16 cellular contexts compared by ENCODE assay signal in genomic region chrX:151402719-151403390, GRCh38. TPM values are rescaled to one million over a fixed set of nuclear protein-coding genes. Genes with fewer than 3 reads are reported as not detected.
DNase-seq lines count a peak whose midpoint lies in the region; ATAC-seq and TF ChIP-seq lines count a peak whose summit lies in the region.
"Had no signal": no experiment of that assay in that cellular context is flagged by ENCODE, and none has a peak within 500 bp of the region (broad histone marks: within the 10 kb centered on the region; RNA-seq: fewer than 3 reads in every experiment).

No MANE protein-coding gene starts in this region.

- DNase-seq in NCI-H2196 treated with DMSO at 0.1 percent for 48 hours (lab: John Stamatoyannopoulos, UW; ENCODE audit: unreplicated experiment) (peak; percentile 63), cerebellum (ENCODE audit: low spot score) (peak; percentile 34), trophoblast cell (no peak), endodermal cell (no peak), D341Med (ENCODE audit: low spot score) (no peak)
- DNase-seq: activated CD4-positive, alpha-beta T cell treated with anti-CD3 and anti-CD28 coated beads, Interleukin-2, amount 10 ng/mL, durations not matched to agents 24 days and 14 days; effector memory CD4-positive, alpha-beta T cell; kidney; naive thymus-derived CD4-positive, alpha-beta T cell; stimulated activated naive CD8-positive, alpha-beta T cell treated with anti-CD3 and anti-CD28 coated beads, Interleukin-15, Interleukin-2, amounts not matched to agents 100 U/mL and 50 U/mL, for 24 hours; T-helper 1 cell had no signal

- peaks cover 2% of the 10 kb centered on the region for H3K79me2 ChIP-seq in trophoblast cell (ENCODE audit: control insufficient read depth, insufficient read depth, low read length, poor library complexity)

- H2BK5ac ChIP-seq in trophoblast cell (ENCODE audit: low read depth, low read length, poor library complexity): no peak overlapping the region

- no peak overlapping the region for H3K14ac ChIP-seq in trophoblast cell (ENCODE audit: low read length)

- H3K27me3 Mint-ChIP-seq in endodermal cell (ENCODE audit: insufficient read depth): no peaks in the 10 kb centered on the region
- H3K27me3 Mint-ChIP-seq: activated CD4-positive, alpha-beta T cell treated with anti-CD3 and anti-CD28 coated beads, Interleukin-2, amount 10 ng/mL, durations not matched to agents 24 days and 14 days; naive thymus-derived CD4-positive, alpha-beta T cell had no signal

- H3K9ac ChIP-seq in trophoblast cell (ENCODE audit: low read length) (no peak overlapping the region), endodermal cell (ENCODE audit: extremely low read depth, low read length, poor library complexity, severe bottlenecking) (no peak overlapping the region)
- H3K9ac ChIP-seq: KMS-11 had no signal

- CTCF ChIA-PET in HEK293 (lab: Yijun Ruan, JAX): interaction anchor here (0.6 to 1.1 kb wide), 2 partner anchors 11 to 308 kb away, joined by 3 read pairs; no protein-coding TSS in a partner anchor

- no peak overlapping the region for H4K12ac ChIP-seq in trophoblast cell (ENCODE audit: low read depth, low read length)

- H3K4me1 Mint-ChIP-seq in endodermal cell: peaks cover 13% of the 10 kb centered on the region

- H2BK12ac ChIP-seq in trophoblast cell (ENCODE audit: low read length): no peak overlapping the region

- H3K9me3 ChIP-seq in HEK293 (ENCODE audit: control insufficient read depth, insufficient read depth, low read depth, low read length) (no peaks in the 10 kb centered on the region), trophoblast cell (ENCODE audit: insufficient read depth, low read depth, low read length) (no peaks in the 10 kb centered on the region), endodermal cell (ENCODE audit: control insufficient read depth, low read length) (no peaks in the 10 kb centered on the region)

- peak overlapping the region; percentile 3 for H3K4ac ChIP-seq in trophoblast cell (ENCODE audit: low read depth, low read length)

- H2AK5ac ChIP-seq in trophoblast cell (ENCODE audit: low read length): no peak overlapping the region

- H3K27me3 ChIP-seq in trophoblast cell (ENCODE audit: insufficient read depth, low read length) (no peaks in the 10 kb centered on the region), endodermal cell (ENCODE audit: control insufficient read depth, insufficient read depth, low read length, poor library complexity, severe bottlenecking) (no peaks in the 10 kb centered on the region)

- H3K27ac Mint-ChIP-seq in endodermal cell: no peak overlapping the region
- H3K27ac Mint-ChIP-seq: activated CD4-positive, alpha-beta T cell treated with anti-CD3 and anti-CD28 coated beads, Interleukin-2, amount 10 ng/mL, durations not matched to agents 24 days and 14 days; activated T-helper 2 cell treated with anti-CD3 and anti-CD28 coated beads, Interferon-gamma antibody, Interleukin-2, Interleukin-4, amounts not matched to agents 10 μg/mL and 5 μg/mL and 100 μg/mL, durations not matched to agents 14 hours and 24 hours and 36 hours had no signal

- H3K4me1 ChIP-seq in HEK293 (ENCODE audit: control insufficient read depth, insufficient read depth, low read length) (peaks cover 9% of the 10 kb centered on the region; the same call in 1 of the 2 replicates), trophoblast cell (ENCODE audit: control insufficient read depth in 1 of 2, insufficient read depth in 2 of 2, low read length in 2 of 2) (no peaks in the 10 kb centered on the region), endodermal cell (ENCODE audit: control insufficient read depth, insufficient read depth, low read length) (no peaks in the 10 kb centered on the region)

- ATAC-seq in HG03097 (IDR thresholded peaks at IDR 0.05; ENCODE audit: low FRiP score, unreplicated experiment): no peak
- ATAC-seq: naive thymus-derived CD4-positive, alpha-beta T cell; stimulated activated naive CD8-positive, alpha-beta T cell treated with anti-CD3 and anti-CD28 coated beads, Interleukin-15, Interleukin-2, amounts not matched to agents 100 U/mL and 50 U/mL, for 24 hours had no signal

- H3K36me3 Mint-ChIP-seq in endodermal cell (ENCODE audit: low read depth): peaks cover 8% of the 10 kb centered on the region

- H3K79me1 ChIP-seq in trophoblast cell (ENCODE audit: low read length): no peaks in the 10 kb centered on the region

- TF ChIP-seq CTCF in HEK293 (tag by site-specific recombination; IDR thresholded peaks at IDR 0.05): 0 out of 2 replicates have a peak, but pooled peaks have one; percentile 19
- TF ChIP-seq CTCF in endodermal cell (conservative IDR thresholded peaks at IDR 0.05): no peak

- WGBS in trophoblast cell (ENCODE audit: extremely low coverage, insufficient coverage, insufficient read length): no CpG with 5 or more reads among the region's 22 CpGs
- 80 to 87% methylated on average over 1 to 22 of the region's 22 CpGs for WGBS in endodermal cell (ENCODE audit: insufficient coverage in 1 of 2, insufficient read length in 1 of 2), 2 experiments

- H3K4me2 ChIP-seq in trophoblast cell (ENCODE audit: low read length): no peak overlapping the region
- H3K4me2 ChIP-seq: KMS-11 had no signal

- H2AFZ ChIP-seq in trophoblast cell (ENCODE audit: insufficient read depth, low read length, poor library complexity): no peak overlapping the region

- peaks cover 36% of the 10 kb centered on the region for H3K9me3 Mint-ChIP-seq in endodermal cell
- H3K9me3 Mint-ChIP-seq: activated CD4-positive, alpha-beta T cell treated with anti-CD3 and anti-CD28 coated beads, Interleukin-2, amount 10 ng/mL, durations not matched to agents 24 days and 14 days; activated T-helper 2 cell treated with anti-CD3 and anti-CD28 coated beads, Interferon-gamma antibody, Interleukin-2, Interleukin-4, amounts not matched to agents 10 μg/mL and 5 μg/mL and 100 μg/mL, durations not matched to agents 14 hours and 24 hours and 36 hours; naive thymus-derived CD4-positive, alpha-beta T cell had no signal

- no peak overlapping the region for H3K4me3 Mint-ChIP-seq in endodermal cell
- H3K4me3 Mint-ChIP-seq: activated CD4-positive, alpha-beta T cell treated with anti-CD3 and anti-CD28 coated beads, Interleukin-2, amount 10 ng/mL, durations not matched to agents 24 days and 14 days; naive thymus-derived CD4-positive, alpha-beta T cell had no signal

- H3K36me3 ChIP-seq in HEK293 (ENCODE audit: control insufficient read depth in 2 of 2, insufficient read depth in 1 of 2, low read length in 2 of 2) (peaks cover 14 to 24% of the 10 kb centered on the region in 2 experiments), trophoblast cell (ENCODE audit: control insufficient read depth in 1 of 2, insufficient read depth in 2 of 2, low read length in 2 of 2) (peaks cover 3 to 5% of the 10 kb centered on the region in 2 experiments), endodermal cell (ENCODE audit: control insufficient read depth, insufficient read depth, low read length) (peaks cover 14% of the 10 kb centered on the region)

- H3K27ac ChIP-seq in HEK293 (ENCODE audit: extremely low read depth, low read depth, low read length) (no peak overlapping the region), trophoblast cell (ENCODE audit: low read depth, low read length) (no peak overlapping the region), endodermal cell (ENCODE audit: low read depth, low read length) (no peak overlapping the region)
- H3K27ac ChIP-seq: C4-2B, KMS-11 had no signal

- no peak overlapping the region for H3K18ac ChIP-seq in trophoblast cell (ENCODE audit: low read length)

- POLR2A ChIA-PET in HEK293 (lab: Yijun Ruan, JAX): no interaction called here

- H3K23ac ChIP-seq in trophoblast cell (ENCODE audit: low read length): no peak overlapping the region

- H2BK120ac ChIP-seq in trophoblast cell (ENCODE audit: insufficient read depth, low read length, poor library complexity): no peak overlapping the region

- no peak overlapping the region for H4K91ac ChIP-seq in trophoblast cell (ENCODE audit: low read depth, low read length)

- H3K4me3 ChIP-seq in HEK293 (ENCODE audit: low read depth, low read length): no peak overlapping the region
- H3K4me3 ChIP-seq in trophoblast cell (ENCODE audit: low read depth, low read length): no peak overlapping the region
- no peak overlapping the region for H3K4me3 ChIP-seq in endodermal cell (ENCODE audit: low read length)

- no peak overlapping the region for H4K8ac ChIP-seq in trophoblast cell (ENCODE audit: low read depth, low read length)

TF ChIP-seq in HEK293, 187 proteins besides CTCF, POLR2A, EP300 and RAD21:
- TF ChIP-seq ZNF169 (tag by site-specific recombination; IDR thresholded peaks at IDR 0.05) (no peak), SCRT2 (tag by site-specific recombination; IDR thresholded peaks at IDR 0.05) (peak; percentile 66), KLF16 (tag by site-specific recombination; IDR thresholded peaks at IDR 0.05) (no peak), KLF7 (tag by site-specific recombination; IDR thresholded peaks at IDR 0.05; ENCODE audit: borderline replicate concordance) (no peak), ZNF138 (tag by site-specific recombination; IDR thresholded peaks at IDR 0.05; ENCODE audit: borderline replicate concordance) (no peak)

RNA-seq across cellular contexts. Expression of gene VMA21, which starts 5.8 kb away (rescaled TPM):
- total RNA-seq in cerebellum: 92.0 TPM
- 15.2 and 15.8 TPM in 2 replicates for polyA plus RNA-seq in trophoblast cell (2013)
- total RNA-seq in endodermal cell: 10 to 100 TPM; 42.2 to 54.7 TPM
- polyA plus RNA-seq in endodermal cell (2013, experiment 1 of 2): 29.6 TPM
- polyA plus RNA-seq in endodermal cell (2013, experiment 2 of 2): 29.0 TPM

Comparison
In these comparisons a context has a peak if more than half of its experiments do, and no peak if none do; other contexts are left out.
1. DNase-seq: peak in NCI-H2196 treated with DMSO at 0.1 percent for 48 hours (single experiment) and cerebellum (single experiment); none in trophoblast cell (0 of 2), endodermal cell (single experiment) and D341Med (single experiment).